ENCODE assay signal across 8 cellular contexts in genomic region chr1:35505911-35506798, GRCh38. TPM values are rescaled to one million over a fixed set of nuclear protein-coding genes. Genes with fewer than 3 reads are reported as not detected.
DNase-seq lines count a peak whose midpoint lies in the region; ATAC-seq and TF ChIP-seq lines count a peak whose summit lies in the region.

No MANE protein-coding gene starts in this region.

- H4K20me1 ChIP-seq in KMS-11 (ENCODE audit: insufficient read depth): no peaks in the 10 kb centered on the region

- H3K4me3 ChIP-seq in KMS-11 (IDR thresholded peaks at IDR 0.05; ENCODE audit: insufficient read depth, low read depth, low read length) (no peak overlapping the region), testis (no peak overlapping the region)

- no peak for TF ChIP-seq CTCF in KMS-11 (conservative IDR thresholded peaks at IDR 0.05; ENCODE audit: low read depth, low read length)
- no peak for TF ChIP-seq CTCF in testis (IDR thresholded peaks at IDR 0.05)

- H3K79me2 ChIP-seq in KMS-11 (ENCODE audit: insufficient read depth, low read depth): peaks cover 27% of the 10 kb centered on the region

- DNase-seq in AG08395 (ENCODE audit: low spot score) (peak; percentile 78), testis (no peak)
- DNase-seq in activated CD4-positive, alpha-beta T cell treated with anti-CD3 and anti-CD28 coated beads, Interleukin-2, amount 50 U/mL, for 1 hour: peak; percentile 32
- DNase-seq in stimulated activated CD4-positive, alpha-beta T cell treated with anti-CD3 and anti-CD28 coated beads, Interleukin-2, amount 100 ng/mL, for 4 hours (ENCODE audit: low read depth): peak; percentile 4

- peak overlapping the region; percentile 67 for H3K9ac ChIP-seq in KMS-11

- H3K9me3 ChIP-seq in testis: no peaks in the 10 kb centered on the region

- 82 to 88% methylated on average over 4 of the region's 4 CpGs for WGBS in testis, 2 donors

- no peaks in the 10 kb centered on the region for H3K27me3 ChIP-seq in KMS-11 (ENCODE audit: insufficient read depth, low read depth)
- no peaks in the 10 kb centered on the region for H3K27me3 ChIP-seq in testis

- peak; percentile 70 for ATAC-seq in GM18502 (IDR thresholded peaks at IDR 0.05; ENCODE audit: poor library complexity, unreplicated experiment)
- ATAC-seq in esophagus mucosa: peak; percentile 45
- no peak for ATAC-seq in HG03521 (IDR thresholded peaks at IDR 0.05; ENCODE audit: unreplicated experiment)

- peak overlapping the region; percentile 14; the same call in 1 of the 2 replicates for H2AFZ ChIP-seq in KMS-11 (ENCODE audit: low read depth)

- peak overlapping the region; percentile 81 for H3K4me2 ChIP-seq in KMS-11

- peaks cover 60% of the 10 kb centered on the region for H3K4me1 ChIP-seq in KMS-11 (ENCODE audit: low read depth, poor library complexity, severe bottlenecking)
- no peaks in the 10 kb centered on the region for H3K4me1 ChIP-seq in testis

- no peak for TF ChIP-seq POLR2A in testis (IDR thresholded peaks at IDR 0.05)

- H3K27ac ChIP-seq in KMS-11 (peak overlapping the region; percentile 95), testis (no peak overlapping the region)

- H3K36me3 ChIP-seq in KMS-11 (ENCODE audit: insufficient read depth) (no peaks in the 10 kb centered on the region), testis (ENCODE audit: low read depth, missing control alignments) (no peaks in the 10 kb centered on the region)

- intact Hi-C loops in testis (cut with DNase I; ENCODE audit: low total_unique reads): no loop called here

RNA-seq across cellular contexts. Expression of gene KIAA0319L, which starts 51.0 kb away (rescaled TPM):
- total RNA-seq in esophagus mucosa (28.2 TPM), testis (10 to 100 TPM; 90.1 TPM)
- polyA plus RNA-seq in testis (ENCODE audit: insufficient read depth, low read depth, low replicate concordance): 55.6 TPM

RNA-seq across cellular contexts. Expression of gene NCDN, which starts 51.4 kb away (rescaled TPM):
- total RNA-seq in esophagus mucosa (10.6 TPM), testis (10 to 100 TPM; 33.8 to 33.9 TPM)
- 27.3 TPM for polyA plus RNA-seq in testis (ENCODE audit: insufficient read depth, low read depth, low replicate concordance)
